ENCODE assay signal across 25 cellular contexts in genomic region chr18:78819926-78820834, GRCh38.
"Had no signal": no experiment of that assay in that cellular context is flagged by ENCODE, and none has a peak within 500 bp of the region (broad histone marks: within the 10 kb centered on the region; RNA-seq: fewer than 3 reads in every experiment).

No MANE protein-coding gene starts in this region.

- FAIRE-seq: astrocyte had no signal

- H3K4me3 ChIP-seq: MG63, Peyer's patch had no signal

- H3K4me3 Mint-ChIP-seq: activated CD8-positive, alpha-beta memory T cell treated with anti-CD3 and anti-CD28 coated beads, Interleukin-2, amount 10 ng/mL, durations not matched to agents 7 days and 5 days; activated CD8-positive, alpha-beta T cell treated with anti-CD3 and anti-CD28 coated beads, Interleukin-2, amount 10 ng/mL, durations not matched to agents 7 days and 5 days; activated naive CD4-positive, alpha-beta T cell treated with anti-CD3 and anti-CD28 coated beads for 36 hours; activated naive CD8-positive, alpha-beta T cell; activated T-cell treated with anti-CD3 and anti-CD28 coated beads, Interleukin-2, amount 50 U/mL, for 4 hours; activated T-helper 17 cell treated with anti-CD3 and anti-CD28 coated beads, Interleukin-2, amount 50 U/mL, for 72 hours; brain; T-helper 1 cell treated with Interleukin-12 subunit alpha and Interleukin-12 subunit beta and Interleukin-4 antibody, amounts not matched to agents 30 μg/mL and 1 μg/mL, for 36 hours had no signal

- DNase-seq: activated CD4-positive, alpha-beta T cell treated with anti-CD3 and anti-CD28 coated beads for 4 hours; activated CD4-positive, alpha-beta T cell treated with anti-CD3 and anti-CD28 coated beads, Interleukin-2, amount 50 U/mL, for 4 hours; activated CD8-positive, alpha-beta memory T cell treated with anti-CD3 and anti-CD28 coated beads, Interleukin-2, amount 10 ng/mL, durations not matched to agents 7 days and 5 days; activated CD8-positive, alpha-beta T cell treated with anti-CD3 and anti-CD28 coated beads, Interleukin-2, amount 10 ng/mL, durations not matched to agents 7 days and 5 days; activated gamma-delta T cell; activated naive CD4-positive, alpha-beta T cell treated with anti-CD3 and anti-CD28 coated beads for 36 hours; activated T-cell treated with anti-CD3 and anti-CD28 coated beads, Interleukin-2, amount 50 U/mL, for 4 hours; amygdala; MG63; MV-4-11; NCI-H1105; NCI-H1436 treated with DMSO at 0.1 percent for 48 hours; NCI-H187; NCI-H2081; NCI-H446; NCI-H524; Peyer's patch; SHP77 had no signal

- H3K27ac ChIP-seq: Peyer's patch, RWPE1 had no signal

- H3K36me3 Mint-ChIP-seq: activated CD8-positive, alpha-beta memory T cell treated with anti-CD3 and anti-CD28 coated beads, Interleukin-2, amount 10 ng/mL, durations not matched to agents 7 days and 5 days; activated naive CD8-positive, alpha-beta T cell; brain had no signal

- H3K4me1 Mint-ChIP-seq: activated CD8-positive, alpha-beta memory T cell treated with anti-CD3 and anti-CD28 coated beads, Interleukin-2, amount 10 ng/mL, durations not matched to agents 7 days and 5 days; activated T-helper 17 cell treated with anti-CD3 and anti-CD28 coated beads, Interleukin-2, amount 50 U/mL, for 72 hours had no signal

- H3K9me3 ChIP-seq: MG63, Peyer's patch had no signal

- H3K27me3 ChIP-seq: Peyer's patch had no signal

- H3K27ac Mint-ChIP-seq: activated CD8-positive, alpha-beta memory T cell treated with anti-CD3 and anti-CD28 coated beads, Interleukin-2, amount 10 ng/mL, durations not matched to agents 7 days and 5 days; activated CD8-positive, alpha-beta T cell treated with anti-CD3 and anti-CD28 coated beads, Interleukin-2, amount 10 ng/mL, durations not matched to agents 7 days and 5 days; activated naive CD4-positive, alpha-beta T cell treated with anti-CD3 and anti-CD28 coated beads for 36 hours; activated naive CD8-positive, alpha-beta T cell; activated T-helper 17 cell treated with anti-CD3 and anti-CD28 coated beads, Interleukin-2, amount 50 U/mL, for 72 hours; brain; T-helper 1 cell treated with Interleukin-12 subunit alpha and Interleukin-12 subunit beta and Interleukin-4 antibody, amounts not matched to agents 30 μg/mL and 1 μg/mL, for 36 hours had no signal

- ATAC-seq: activated CD4-positive, CD25-positive, alpha-beta regulatory T cell treated with anti-CD3 and anti-CD28 coated beads, Interleukin-2, amount 50 U/mL, for 24 hours; activated CD8-positive, alpha-beta memory T cell treated with anti-CD3 and anti-CD28 coated beads, Interleukin-2, amount 10 ng/mL, durations not matched to agents 7 days and 5 days; activated CD8-positive, alpha-beta T cell treated with anti-CD3 and anti-CD28 coated beads, Interleukin-2, amount 10 ng/mL, durations not matched to agents 7 days and 5 days; activated T-cell treated with anti-CD3 and anti-CD28 coated beads, Interleukin-2, amount 50 U/mL, for 4 hours; activated T-helper 17 cell treated with anti-CD3 and anti-CD28 coated beads, Interleukin-2, amount 50 U/mL, for 72 hours had no signal

- H3K9me3 Mint-ChIP-seq: activated naive CD4-positive, alpha-beta T cell treated with anti-CD3 and anti-CD28 coated beads for 36 hours; activated T-cell treated with anti-CD3 and anti-CD28 coated beads, Interleukin-2, amount 50 U/mL, for 4 hours; activated T-helper 17 cell treated with anti-CD3 and anti-CD28 coated beads, Interleukin-2, amount 50 U/mL, for 72 hours; T-helper 1 cell treated with Interleukin-12 subunit alpha and Interleukin-12 subunit beta and Interleukin-4 antibody, amounts not matched to agents 30 μg/mL and 1 μg/mL, for 36 hours had no signal

- H3K36me3 ChIP-seq: MG63, Peyer's patch had no signal

- H3K4me1 ChIP-seq: Peyer's patch had no signal
